Comparison of ENCODE assay signal across 21 cellular contexts in the genomic region with DNA sequence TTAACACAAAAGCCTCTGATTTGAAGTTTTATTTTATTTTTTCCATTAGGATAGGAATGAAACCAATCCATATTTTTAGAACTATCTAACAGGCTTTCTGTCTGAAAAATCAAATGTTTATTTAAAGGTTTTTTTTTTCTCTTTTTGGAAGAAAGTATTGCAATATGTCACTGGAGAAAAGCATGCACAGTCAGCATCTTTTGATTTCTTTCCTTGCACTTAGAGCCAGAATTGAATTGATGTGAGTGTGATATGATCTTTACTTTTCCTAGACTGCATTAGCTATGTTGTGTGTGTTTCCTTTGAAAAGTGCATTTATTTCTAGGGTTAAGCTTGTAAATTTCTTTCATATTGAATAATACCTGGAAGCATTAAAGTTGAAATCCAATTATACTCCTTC.
"Had no signal": no experiment of that assay in that cellular context is flagged by ENCODE, and none has a peak within 500 bp of the region (broad histone marks: within the 10 kb centered on the region; RNA-seq: fewer than 3 reads in every experiment).

No MANE protein-coding gene starts in this region.

- H3K27ac ChIP-seq: HL-60, SJSA1 had no signal

- H3K4me2 ChIP-seq: SK-N-SH had no signal

- H3K36me3 ChIP-seq: SJSA1 had no signal

- H3K9me2 ChIP-seq: SK-N-SH had no signal

- H3K4me3 ChIP-seq: SJSA1 had no signal

- H3K4me1 ChIP-seq: SJSA1 had no signal

- H3K9ac ChIP-seq: SK-N-SH had no signal

- H3K27me3 ChIP-seq: SJSA1 had no signal

- H3K9me3 ChIP-seq: SJSA1, SK-N-SH had no signal

- DNase-seq: NCI-H1092, NCI-H1105 treated with DMSO at 0.1 percent for 48 hours, NCI-H1417 treated with DMSO at 0.1 percent for 48 hours, NCI-H146, NCI-H1694 treated with DMSO at 0.1 percent for 48 hours, NCI-H1930, NCI-H2081, NCI-H2107, NCI-H2227 treated with DMSO at 0.1 percent for 48 hours, NCI-H524, NCI-H69, NCI-H774, Right ventricle myocardium superior, RPMI8226, SIG-M5, SK-N-SH, SW 1271 had no signal

- FAIRE-seq: HTR-8/SVneo, RCC 7860 had no signal
